18 cellular contexts compared by ENCODE assay signal in genomic region chr9:123925161-123925560, GRCh38. TPM values are rescaled to one million over a fixed set of nuclear protein-coding genes. Genes with fewer than 3 reads are reported as not detected.
A peak's percentile ranks its signal among the peaks of the same experiment; 100 is the strongest.
DNase-seq lines count a peak whose midpoint lies in the region; ATAC-seq and TF ChIP-seq lines count a peak whose summit lies in the region.
"Had no signal": no experiment of that assay in that cellular context is flagged by ENCODE, and none has a peak within 500 bp of the region (broad histone marks: within the 10 kb centered on the region; RNA-seq: fewer than 3 reads in every experiment).

No MANE protein-coding gene starts in this region.

- H3K79me2 ChIP-seq in Loucy (ENCODE audit: insufficient read depth, low read length) (no peaks in the 10 kb centered on the region), hepatocyte (peaks cover 56% of the 10 kb centered on the region)

- no peaks in the 10 kb centered on the region for H3F3A ChIP-seq in Loucy (ENCODE audit: low read depth)

- H3K4me3 ChIP-seq in Loucy (ENCODE audit: low read length, poor library complexity, severe bottlenecking) (no peak overlapping the region), hepatocyte (no peak overlapping the region), adrenal gland (no peak overlapping the region)
- H3K4me3 ChIP-seq: K562, Peyer's patch had no signal

- 90% methylated on average over 3 of the region's 3 CpGs for WGBS in hepatocyte (ENCODE audit: low lambda C conversion rate, missing lambda C conversion rate)
- 90 to 96% (median 92%) methylated on average over 3 of the region's 3 CpGs for WGBS in adrenal gland, 4 donors

- H3K9me2 ChIP-seq in Loucy (replicated peaks; ENCODE audit: low read depth, low read length) = no peaks in the 10 kb centered on the region
- H3K9me2 ChIP-seq in hepatocyte (replicated peaks; ENCODE audit: insufficient read depth) = no peaks in the 10 kb centered on the region
- H3K9me2 ChIP-seq: SK-N-SH had no signal

- POLR2A ChIA-PET in activated naive CD8-positive, alpha-beta T cell treated with anti-CD3 and anti-CD28 coated beads, Interleukin-2, amount 10 ng/mL, durations not matched to agents 7 days and 5 days (lab: Charles Lee) = no interaction called here

- H3K4me3 Mint-ChIP-seq in activated naive CD8-positive, alpha-beta T cell treated with anti-CD3 and anti-CD28 coated beads, Interleukin-2, amount 10 ng/mL, durations not matched to agents 7 days and 5 days = no peak overlapping the region
- no peak overlapping the region for H3K4me3 Mint-ChIP-seq in activated naive CD8-positive, alpha-beta T cell treated with anti-CD3 and anti-CD28 coated beads, Interleukin-2, amount 50 U/mL, for 24 hours
- H3K4me3 Mint-ChIP-seq: B cell; CD4-positive, alpha-beta T cell had no signal

- no peaks in the 10 kb centered on the region for H3K36me3 ChIP-seq in Loucy (ENCODE audit: insufficient read depth, low read length)
- H3K36me3 ChIP-seq in hepatocyte (replicated peaks; ENCODE audit: insufficient read depth, low read depth) = no peaks in the 10 kb centered on the region
- H3K36me3 ChIP-seq in adrenal gland (replicated peaks in 1 of 2) = no peaks in the 10 kb centered on the region
- H3K36me3 ChIP-seq: Peyer's patch had no signal

- H3K27me3 ChIP-seq in Loucy (ENCODE audit: insufficient read depth, low read length, poor library complexity, severe bottlenecking) (no peaks in the 10 kb centered on the region), hepatocyte (no peaks in the 10 kb centered on the region), adrenal gland (no peaks in the 10 kb centered on the region)
- H3K27me3 ChIP-seq: Peyer's patch had no signal

- peaks cover 7% of the 10 kb centered on the region for H3K9me3 Mint-ChIP-seq in activated naive CD8-positive, alpha-beta T cell treated with anti-CD3 and anti-CD28 coated beads, Interleukin-2, amount 10 ng/mL, durations not matched to agents 7 days and 5 days
- peaks cover 13% of the 10 kb centered on the region for H3K9me3 Mint-ChIP-seq in activated naive CD8-positive, alpha-beta T cell treated with anti-CD3 and anti-CD28 coated beads, Interleukin-2, amount 50 U/mL, for 24 hours
- H3K9me3 Mint-ChIP-seq: CD4-positive, alpha-beta T cell had no signal

- H3K9me3 ChIP-seq in Loucy (ENCODE audit: insufficient read depth, low read depth, low read length) (no peaks in the 10 kb centered on the region; the same call in 1 of the 2 replicates), hepatocyte (ENCODE audit: low read depth) (no peaks in the 10 kb centered on the region), adrenal gland (replicated peaks in 1 of 3) (no peaks in the 10 kb centered on the region)
- H3K9me3 ChIP-seq: Peyer's patch, SK-N-SH had no signal

- DNase-seq in activated naive CD8-positive, alpha-beta T cell treated with anti-CD3 and anti-CD28 coated beads, Interleukin-2, amount 10 ng/mL, durations not matched to agents 7 days and 5 days = no peak
- no peak for DNase-seq in activated naive CD8-positive, alpha-beta T cell treated with anti-CD3 and anti-CD28 coated beads, Interleukin-2, amount 50 U/mL, for 24 hours
- no peak for DNase-seq in hepatocyte (ENCODE audit: low spot score)
- no peak for DNase-seq in adrenal gland
- DNase-seq in hippocampal formation (lab: John Stamatoyannopoulos, UW) = no peak
- DNase-seq in kidney tubule cell (ENCODE audit: low spot score) = no peak
- DNase-seq: CD4-positive, alpha-beta T cell; NCI-H1092; NCI-H2081 treated with DMSO at 0.1 percent for 48 hours; NCI-H524; Peyer's patch; Right ventricle myocardium superior; SK-N-SH had no signal

- H4K20me1 ChIP-seq in Loucy (ENCODE audit: insufficient read depth, low read length, poor library complexity, severe bottlenecking) = peaks cover 35% of the 10 kb centered on the region
- H4K20me1 ChIP-seq in hepatocyte (ENCODE audit: insufficient read depth, poor library complexity, severe bottlenecking) = no peaks in the 10 kb centered on the region

- peak overlapping the region; percentile 25 for H3K27ac Mint-ChIP-seq in activated naive CD8-positive, alpha-beta T cell treated with anti-CD3 and anti-CD28 coated beads, Interleukin-2, amount 10 ng/mL, durations not matched to agents 7 days and 5 days
- no peak overlapping the region for H3K27ac Mint-ChIP-seq in activated naive CD8-positive, alpha-beta T cell treated with anti-CD3 and anti-CD28 coated beads, Interleukin-2, amount 50 U/mL, for 24 hours
- H3K27ac Mint-ChIP-seq: B cell; CD4-positive, alpha-beta T cell had no signal

- no peak for TF ChIP-seq POLR2A in adrenal gland (IDR thresholded peaks at IDR 0.05)

- intact Hi-C loops in adrenal gland (cut with DNase I) = no loop called here

- TF ChIP-seq CTCF in Loucy (conservative IDR thresholded peaks at IDR 0.05; ENCODE audit: low read length) (no peak), hepatocyte (IDR thresholded peaks at IDR 0.05; ENCODE audit: poor library complexity) (no peak), adrenal gland (IDR thresholded peaks at IDR 0.05) (no peak)

- H3K4me1 ChIP-seq in Loucy (ENCODE audit: insufficient read depth, low read length, poor library complexity, severe bottlenecking) (peaks cover 40% of the 10 kb centered on the region), hepatocyte (ENCODE audit: insufficient read depth) (peaks cover 48% of the 10 kb centered on the region), adrenal gland (replicated peaks in 1 of 2) (peaks cover 0 to 28% of the 10 kb centered on the region in 2 donors)

- peak overlapping the region; percentile 36 for H3K4me2 ChIP-seq in Loucy (ENCODE audit: low read depth, low read length, poor library complexity, severe bottlenecking)
- H3K4me2 ChIP-seq in hepatocyte = peak overlapping the region; percentile 25
- H3K4me2 ChIP-seq: SK-N-SH had no signal

- H3K27ac ChIP-seq in hepatocyte (peak overlapping the region; percentile 93), adrenal gland (no peak overlapping the region)
- H3K27ac ChIP-seq: 22Rv1 had no signal

- peaks cover 15% of the 10 kb centered on the region for H3K36me3 Mint-ChIP-seq in activated naive CD8-positive, alpha-beta T cell treated with anti-CD3 and anti-CD28 coated beads, Interleukin-2, amount 10 ng/mL, durations not matched to agents 7 days and 5 days
- peaks cover 18% of the 10 kb centered on the region for H3K36me3 Mint-ChIP-seq in activated naive CD8-positive, alpha-beta T cell treated with anti-CD3 and anti-CD28 coated beads, Interleukin-2, amount 50 U/mL, for 24 hours (ENCODE audit: low read depth)

- H3K9ac ChIP-seq in Loucy (ENCODE audit: low read depth, low read length, poor library complexity, severe bottlenecking) = no peak overlapping the region
- H3K9ac ChIP-seq: SK-N-SH had no signal

- no peak overlapping the region for H2AFZ ChIP-seq in Loucy (ENCODE audit: low read length)
- H2AFZ ChIP-seq in hepatocyte = no peak overlapping the region

- ATAC-seq in activated naive CD8-positive, alpha-beta T cell treated with anti-CD3 and anti-CD28 coated beads, Interleukin-2, amount 10 ng/mL, durations not matched to agents 7 days and 5 days (ENCODE audit: low read depth) = no peak
- no peak for ATAC-seq in activated naive CD8-positive, alpha-beta T cell treated with anti-CD3 and anti-CD28 coated beads, Interleukin-2, amount 50 U/mL, for 24 hours
- ATAC-seq in HG02610 (IDR thresholded peaks at IDR 0.05; ENCODE audit: unreplicated experiment) = no peak
- ATAC-seq: K562 had no signal

- H3K4me1 Mint-ChIP-seq in activated naive CD8-positive, alpha-beta T cell treated with anti-CD3 and anti-CD28 coated beads, Interleukin-2, amount 10 ng/mL, durations not matched to agents 7 days and 5 days = peaks cover 32% of the 10 kb centered on the region
- peaks cover 36% of the 10 kb centered on the region for H3K4me1 Mint-ChIP-seq in activated naive CD8-positive, alpha-beta T cell treated with anti-CD3 and anti-CD28 coated beads, Interleukin-2, amount 50 U/mL, for 24 hours

- no peaks in the 10 kb centered on the region for H3K27me3 Mint-ChIP-seq in activated naive CD8-positive, alpha-beta T cell treated with anti-CD3 and anti-CD28 coated beads, Interleukin-2, amount 10 ng/mL, durations not matched to agents 7 days and 5 days
- H3K27me3 Mint-ChIP-seq in activated naive CD8-positive, alpha-beta T cell treated with anti-CD3 and anti-CD28 coated beads, Interleukin-2, amount 50 U/mL, for 24 hours = no peaks in the 10 kb centered on the region
- H3K27me3 Mint-ChIP-seq: B cell; CD4-positive, alpha-beta T cell had no signal

RNA-seq across cellular contexts. Expression of gene DENND1A, which starts 4.8 kb away (rescaled TPM):
- 10 to 100 TPM; 13.9 to 20.3 TPM for total RNA-seq in activated naive CD8-positive, alpha-beta T cell treated with anti-CD3 and anti-CD28 coated beads, Interleukin-2, amount 10 ng/mL, durations not matched to agents 7 days and 5 days
- 24.0 and 25.2 TPM in 2 replicates for total RNA-seq in hepatocyte
- polyA plus RNA-seq in hepatocyte = 28.0 and 28.9 TPM in 2 replicates
- total RNA-seq in adrenal gland = 10 to 100 TPM in 7 of 8 donors, 1 to 10 TPM in 1; 9.8 to 36.7 (median 19.6) TPM
- polyA plus RNA-seq in adrenal gland = 10 to 100 TPM in 2 of 3 donors, 1 to 10 TPM in 1; 7.3 to 19.6 (median 18.0) TPM
